19 cellular contexts compared by ENCODE assay signal in the genomic region with DNA sequence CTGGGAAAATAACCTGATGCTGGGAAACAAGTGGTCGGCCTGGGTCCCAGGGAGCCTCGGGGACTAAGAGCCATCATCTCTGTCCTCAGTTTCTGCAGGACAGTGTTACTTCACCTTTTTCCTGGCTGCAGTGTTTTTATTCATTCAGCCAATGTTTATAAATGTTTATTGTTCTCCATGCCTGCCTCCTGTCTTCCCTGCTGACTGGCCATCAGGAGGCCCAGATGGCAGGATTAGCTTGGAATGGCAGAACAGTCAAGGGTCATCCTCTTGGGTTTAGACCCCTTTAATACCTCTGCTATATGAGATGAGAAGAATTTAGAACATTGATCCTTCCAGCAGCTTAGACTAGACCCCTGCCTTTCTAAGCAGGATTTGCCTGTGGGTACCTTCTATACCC. TPM values are rescaled to one million over a fixed set of nuclear protein-coding genes. Genes with fewer than 3 reads are reported as not detected.
DNase-seq lines count a peak whose midpoint lies in the region; ATAC-seq, FAIRE-seq and TF ChIP-seq lines count a peak whose summit lies in the region.
"Had no signal": no experiment of that assay in that cellular context is flagged by ENCODE, and none has a peak within 500 bp of the region (broad histone marks: within the 10 kb centered on the region; RNA-seq: fewer than 3 reads in every experiment).

No MANE protein-coding gene starts in this region.

- no peak for FAIRE-seq in GM12878 (lab: Jason Lieb, UNC)
- FAIRE-seq: A204.1, K562 had no signal

- no peak for TF ChIP-seq POLR2A in GM12878 (IDR thresholded peaks at IDR 0.05; ENCODE audit: low read depth, low read length)

- POLR2A ChIA-PET in GM12878 (lab: Charles Lee): no interaction called here

- SMC1A ChIA-PET in GM12878 (lab: Charles Lee; ENCODE audit: uncharacterized antibody, unreplicated experiment): interaction anchor here (0.9 to 1.7 kb wide), 4 partner anchors 9 to 45 kb away, joined by 3 to 7 read pairs (median 3); no protein-coding TSS in a partner anchor

- H3K27ac ChIP-seq in cardiac muscle cell: peak overlapping the region; percentile 15
- no peak overlapping the region for H3K27ac ChIP-seq in GM12878 (ENCODE audit: control insufficient read depth, insufficient read depth)
- peak overlapping the region; percentile 98 for H3K27ac ChIP-seq in psoas muscle
- H3K27ac ChIP-seq: SJSA1 had no signal

- peaks cover 63% of the 10 kb centered on the region for H3K79me2 ChIP-seq in GM12878 (ENCODE audit: control insufficient read depth, insufficient read depth, low read length)

- TF ChIP-seq RAD21 in GM12878 (IDR thresholded peaks at IDR 0.05; ENCODE audit: insufficient read depth, low read depth, low read length): no peak

- ATAC-seq in Right ventricle myocardium inferior (no peak), GM12878 (no peak), psoas muscle (no peak), HG03175 (IDR thresholded peaks at IDR 0.05; ENCODE audit: unreplicated experiment) (no peak)
- ATAC-seq: GM23338, K562 had no signal

- no peak for TF ChIP-seq EP300 in GM12878 (IDR thresholded peaks at IDR 0.05; ENCODE audit: borderline replicate concordance in 1 of 2, control insufficient read depth in 1 of 2, low read depth in 2 of 2, low read length in 2 of 2)

- no peak overlapping the region for H2AFZ ChIP-seq in GM12878 (ENCODE audit: control insufficient read depth, low read depth, low read length)
- H2AFZ ChIP-seq: GM23338 had no signal

- BruUV-seq in GM12878 (replicated peaks; lab: Mats Ljungman, UMichigan): no TSS peak

- no peak overlapping the region for H3K4me2 ChIP-seq in GM12878 (ENCODE audit: control insufficient read depth, insufficient read depth)

- H3K9me3 ChIP-seq in cardiac muscle cell (ENCODE audit: low read depth) (no peaks in the 10 kb centered on the region), GM12878 (replicated peaks; ENCODE audit: control insufficient read depth, insufficient read depth, low read length) (no peaks in the 10 kb centered on the region), psoas muscle (no peaks in the 10 kb centered on the region)
- H3K9me3 ChIP-seq: SJSA1 had no signal

- H3K4me1 ChIP-seq in cardiac muscle cell (ENCODE audit: low read depth): peaks cover 66% of the 10 kb centered on the region
- H3K4me1 ChIP-seq in GM12878 (ENCODE audit: control insufficient read depth, insufficient read depth, low read length): peaks cover 25% of the 10 kb centered on the region
- peaks cover 100% of the 10 kb centered on the region for H3K4me1 ChIP-seq in psoas muscle

- H3K9ac ChIP-seq in GM12878 (ENCODE audit: control insufficient read depth, insufficient read depth, low read length): no peak overlapping the region

- H3K4me3 ChIP-seq in cardiac muscle cell (no peak overlapping the region), GM12878 (no peak overlapping the region), psoas muscle (no peak overlapping the region)
- H3K4me3 ChIP-seq: GM23338, K562, SJSA1 had no signal

- RAD21 ChIA-PET in GM12878 (lab: Charles Lee; ENCODE audit: unreplicated experiment): interaction anchor here (1.1 to 1.3 kb wide), 2 partner anchors 9 kb away, joined by 3 to 4 read pairs; no protein-coding TSS in a partner anchor

- H3K36me3 ChIP-seq in cardiac muscle cell (no peaks in the 10 kb centered on the region), GM12878 (ENCODE audit: control insufficient read depth in 2 of 2, insufficient read depth in 2 of 2, low read length in 1 of 2) (peaks cover 15% of the 10 kb centered on the region in 2 experiments), psoas muscle (ENCODE audit: insufficient read depth in 1 of 2, low read depth in 1 of 2) (peaks cover 0 to 10% of the 10 kb centered on the region in 2 donors)

- H3K27me3 ChIP-seq in cardiac muscle cell: no peaks in the 10 kb centered on the region
- no peaks in the 10 kb centered on the region for H3K27me3 ChIP-seq in GM12878 (replicated peaks in 1 of 2; ENCODE audit: control insufficient read depth in 2 of 2, insufficient read depth in 2 of 2, low read length in 1 of 2)
- H3K27me3 ChIP-seq in psoas muscle (ENCODE audit: insufficient read depth in 3 of 3, low read length in 2 of 3): no peaks in the 10 kb centered on the region
- H3K27me3 ChIP-seq: SJSA1 had no signal

- in situ Hi-C loops in G401 (cut with HindIII; ENCODE audit: low sequenced_read_pairs): no loop called here
- in situ Hi-C loops in GM12878 (cut with MboI): no loop called here

- CTCF ChIA-PET in GM12878 (lab: Yijun Ruan, JAX): interaction anchor here (1.0 to 1.3 kb wide), 2 partner anchors 9 to 34 kb away, joined by 3 to 8 read pairs; no protein-coding TSS in a partner anchor

- peaks cover 19% of the 10 kb centered on the region for H4K20me1 ChIP-seq in GM12878 (ENCODE audit: control insufficient read depth, insufficient read depth)

- no peak for TF ChIP-seq CTCF in cardiac muscle cell (IDR thresholded peaks at IDR 0.05; ENCODE audit: low read depth, low read length)
- TF ChIP-seq CTCF in GM12878 (IDR thresholded peaks at IDR 0.05 in 2 of 3, conservative IDR thresholded peaks at IDR 0.05 in 1 of 3; ENCODE audit: control insufficient read depth in 2 of 3, extremely low read depth in 1 of 3, insufficient read depth in 1 of 3, low read depth in 3 of 3, low read length in 3 of 3): no peak
- TF ChIP-seq CTCF in psoas muscle (IDR thresholded peaks at IDR 0.05): no peak

- no peak for DNase-seq in cardiac muscle cell (ENCODE audit: low read depth in 1 of 2, low spot score in 1 of 2)
- no peak for DNase-seq in Right ventricle myocardium inferior (ENCODE audit: missing footprints)
- peak; percentile 86 for DNase-seq in G401 (ENCODE audit: low spot score)
- DNase-seq in GM12878 (ENCODE audit: low read depth, low spot score): no peak
- DNase-seq in psoas muscle: no peak
- no peak for DNase-seq in GM03348 (ENCODE audit: low spot score)
- DNase-seq in T-helper 9 cell: no peak
- DNase-seq: Calu3, DMS79 treated with DMSO at 0.1 percent for 48 hours, GDM1, NCI-H1092, NCI-H1694 treated with DMSO at 0.1 percent for 48 hours, OCI-M1, RPMI8226 had no signal

- whole genome bisulfite sequencing in GM12878 (ENCODE audit: insufficient coverage, insufficient replicate concordance, low lambda C conversion rate, missing lambda C conversion rate): 100% methylated on average over 2 of the region's 2 CpGs
- WGBS in psoas muscle, 3 donors: 86 to 95% (median 94%) methylated on average over 2 of the region's 2 CpGs

- intact Hi-C loops in Right ventricle myocardium inferior (cut with DNase I) (loop anchor here (10.0 kb wide), 1 partner anchor 1117 kb away; no protein-coding TSS in a partner anchor), GM12878 (cut with micrococcal nuclease; ENCODE audit: unreplicated experiment) (no loop called here), psoas muscle (cut with DNase I) (no loop called here)

TF ChIP-seq in GM12878, 131 proteins besides CTCF, POLR2A, EP300 and RAD21:
- TF ChIP-seq, protein P1, sequence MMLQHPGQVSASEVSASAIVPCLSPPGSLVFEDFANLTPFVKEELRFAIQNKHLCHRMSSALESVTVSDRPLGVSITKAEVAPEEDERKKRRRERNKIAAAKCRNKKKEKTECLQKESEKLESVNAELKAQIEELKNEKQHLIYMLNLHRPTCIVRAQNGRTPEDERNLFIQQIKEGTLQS (IDR thresholded peaks at IDR 0.05; ENCODE audit: borderline replicate concordance, extremely low read depth, low read depth, low read length): no peak
- peak; percentile 40; the same call in 1 of the 2 replicates for TF ChIP-seq POLR2AphosphoS5 (IDR thresholded peaks at IDR 0.05; ENCODE audit: low read length)

RNA-seq across cellular contexts. Expression of gene MAPKAPK2, which starts 13.3 kb away (rescaled TPM):
- total RNA-seq in cardiac muscle cell: 99.4 and 117 TPM in 2 replicates
- polyA plus RNA-seq in cardiac muscle cell: 31.4 and 37.1 TPM in 2 replicates
- total RNA-seq in Right ventricle myocardium inferior: 214 TPM
- total RNA-seq in G401 (2014; rRNA removed; shearing (Covaris generic)): 25.7 and 32.7 TPM in 2 replicates
- total RNA-seq in GM12878 (2013; cell fraction: nucleolus; rRNA removed): 38.9 and 42.0 TPM in 2 replicates
- 59.9 and 62.6 TPM in 2 replicates for total RNA-seq in GM12878 (2014; rRNA removed)
- total RNA-seq in GM12878 (2014; rRNA removed; fragmentation: Illumina TruSeq; extraction: Trizol): 36.1 and 38.8 TPM in 2 replicates
- 92.2 and 93.0 TPM in 2 replicates for total RNA-seq in GM12878 (2021)
- polyA plus RNA-seq in GM12878 (2011; ENCODE audit: low read depth): 44.2 TPM
- polyA plus RNA-seq in GM12878 (2011; rRNA removed): 51.0 and 71.7 TPM in 2 replicates
- 83.8 and 84.4 TPM in 2 replicates for polyA plus RNA-seq in GM12878 (2011; cell fraction: cytosol; rRNA removed)
- 110 and 118 TPM in 2 replicates for polyA plus RNA-seq in GM12878 (2011; cell fraction: nucleus; rRNA removed)
- polyA plus RNA-seq in GM12878 (2012): 44.4 and 63.5 TPM in 2 replicates
- polyA plus RNA-seq in GM12878 (2014; fragmentation: Illumina TruSeq; extraction: Trizol): 66.8 and 70.6 TPM in 2 replicates
- polyA plus RNA-seq in GM12878 (2014; fragmentation: Nextera tagmentation; extraction: Ambion mirVana): 1 to 10 TPM in 1 of 2 experiments, under 1 TPM in 1; 0.72 to 4.9 TPM
- polyA plus RNA-seq in GM12878 (2014; rRNA removed): 65.5 and 65.7 TPM in 2 replicates
- 1 to 10 TPM; 4.2 to 6.2 TPM for polyA plus RNA-seq in GM12878 (2016; fragmentation: Nextera tagmentation; extraction: Ambion mirVana)
- 67.7 and 81.3 TPM in 2 replicates for polyA minus RNA-seq in GM12878 (2011; rRNA and poly(A)+ RNA removed)
- polyA minus RNA-seq in GM12878 (2011; cell fraction: cytosol; rRNA and poly(A)+ RNA removed): 25.1 and 29.4 TPM in 2 replicates
- 23.2 and 39.0 TPM in 2 replicates for polyA minus RNA-seq in GM12878 (2011; cell fraction: nucleus; rRNA and poly(A)+ RNA removed)
- 100 to 1,000 TPM in 3 of 4 donors, 10 to 100 TPM in 1; 89.4 to 198 (median 167) TPM for total RNA-seq in psoas muscle
- polyA plus RNA-seq in psoas muscle: 100 to 1,000 TPM; 108 to 191 (median 112) TPM
